In genomic region chr7:45088146-45088701, GRCh38 we compare ENCODE assay signal across 8 cellular contexts. TPM values are rescaled to one million over a fixed set of nuclear protein-coding genes. Genes with fewer than 3 reads are reported as not detected.
DNase-seq lines count a peak whose midpoint lies in the region; ATAC-seq and TF ChIP-seq lines count a peak whose summit lies in the region.

No MANE protein-coding gene starts in this region.

- peaks cover 9% of the 10 kb centered on the region; the same call in 1 of the 2 replicates for H3K27me3 ChIP-seq in ACC112 (ENCODE audit: insufficient read depth, low read length)
- no peaks in the 10 kb centered on the region for H3K27me3 ChIP-seq in SJCRH30

- H2AFZ ChIP-seq in ACC112 (ENCODE audit: low read length, unreplicated experiment): no peak overlapping the region

- no peaks in the 10 kb centered on the region for H3K79me2 ChIP-seq in ACC112 (ENCODE audit: control insufficient read depth, insufficient read depth, low read length, unreplicated experiment)

- no peaks in the 10 kb centered on the region for H3K9me3 Mint-ChIP-seq in osteocyte (ENCODE audit: unreplicated experiment)

- H3K4me1 ChIP-seq in ACC112 (ENCODE audit: control insufficient read depth, insufficient read depth, low read length, unreplicated experiment) (no peaks in the 10 kb centered on the region), SJCRH30 (peaks cover 8% of the 10 kb centered on the region)

- H3K36me3 Mint-ChIP-seq in osteocyte (ENCODE audit: unreplicated experiment): no peaks in the 10 kb centered on the region

- H3K4me3 ChIP-seq in ACC112 (ENCODE audit: low read depth, low read length): peak overlapping the region; percentile 75
- H3K4me3 ChIP-seq in SJCRH30: peak overlapping the region; percentile 64
- peak overlapping the region; percentile 57 for H3K4me3 ChIP-seq in fibroblast of pulmonary artery (replicated peaks; ENCODE audit: low read depth, low read length)

- no peak for ATAC-seq in GM21723 (IDR thresholded peaks at IDR 0.05; ENCODE audit: unreplicated experiment)
- ATAC-seq in HG03039 (IDR thresholded peaks at IDR 0.05; ENCODE audit: unreplicated experiment): no peak
- no peak for ATAC-seq in GM21786 (IDR thresholded peaks at IDR 0.05; ENCODE audit: unreplicated experiment)
- no peak for ATAC-seq in GM18867 (IDR thresholded peaks at IDR 0.05; ENCODE audit: unreplicated experiment)

- no peak for DNase-seq in SJCRH30
- no peak for DNase-seq in fibroblast of pulmonary artery (ENCODE audit: low read depth)
- DNase-seq in osteocyte (ENCODE audit: extremely low spot score, unreplicated experiment): no peak

- H3K27me3 Mint-ChIP-seq in osteocyte (ENCODE audit: unreplicated experiment): peaks cover 4% of the 10 kb centered on the region

- no peak overlapping the region for H3K27ac ChIP-seq in ACC112 (ENCODE audit: low read depth, low read length)
- H3K27ac ChIP-seq in SJCRH30: no peak overlapping the region

- TF ChIP-seq CTCF in fibroblast of pulmonary artery (IDR thresholded peaks at IDR 0.05; ENCODE audit: low read length, missing control alignments) (no peak), osteocyte (IDR thresholded peaks at IDR 0.05) (no peak)

- H3K4me1 Mint-ChIP-seq in osteocyte (ENCODE audit: unreplicated experiment): peaks cover 6% of the 10 kb centered on the region

- H3K36me3 ChIP-seq in ACC112 (ENCODE audit: insufficient read depth, low read length) (no peaks in the 10 kb centered on the region), SJCRH30 (no peaks in the 10 kb centered on the region)

- H3K27ac Mint-ChIP-seq in osteocyte (ENCODE audit: unreplicated experiment): no peak overlapping the region

- H3K4me3 Mint-ChIP-seq in osteocyte (ENCODE audit: unreplicated experiment): peak overlapping the region; percentile 63

- H3K9me3 ChIP-seq in SJCRH30 (replicated peaks): no peaks in the 10 kb centered on the region

RNA-seq across cellular contexts. Expression of gene NACAD, which starts 0.5 kb away (rescaled TPM):
- 4.0 and 4.8 TPM in 2 replicates for total RNA-seq in SJCRH30 (2014; rRNA removed; shearing (Covaris generic))
- 9.6 and 10.5 TPM in 2 replicates for total RNA-seq in osteocyte

RNA-seq across cellular contexts. Expression of gene TBRG4, which starts 23.3 kb away (rescaled TPM):
- 117 and 137 TPM in 2 replicates for total RNA-seq in SJCRH30 (2014; rRNA removed; shearing (Covaris generic))
- 54.9 and 60.0 TPM in 2 replicates for total RNA-seq in osteocyte
